In the genomic region with DNA sequence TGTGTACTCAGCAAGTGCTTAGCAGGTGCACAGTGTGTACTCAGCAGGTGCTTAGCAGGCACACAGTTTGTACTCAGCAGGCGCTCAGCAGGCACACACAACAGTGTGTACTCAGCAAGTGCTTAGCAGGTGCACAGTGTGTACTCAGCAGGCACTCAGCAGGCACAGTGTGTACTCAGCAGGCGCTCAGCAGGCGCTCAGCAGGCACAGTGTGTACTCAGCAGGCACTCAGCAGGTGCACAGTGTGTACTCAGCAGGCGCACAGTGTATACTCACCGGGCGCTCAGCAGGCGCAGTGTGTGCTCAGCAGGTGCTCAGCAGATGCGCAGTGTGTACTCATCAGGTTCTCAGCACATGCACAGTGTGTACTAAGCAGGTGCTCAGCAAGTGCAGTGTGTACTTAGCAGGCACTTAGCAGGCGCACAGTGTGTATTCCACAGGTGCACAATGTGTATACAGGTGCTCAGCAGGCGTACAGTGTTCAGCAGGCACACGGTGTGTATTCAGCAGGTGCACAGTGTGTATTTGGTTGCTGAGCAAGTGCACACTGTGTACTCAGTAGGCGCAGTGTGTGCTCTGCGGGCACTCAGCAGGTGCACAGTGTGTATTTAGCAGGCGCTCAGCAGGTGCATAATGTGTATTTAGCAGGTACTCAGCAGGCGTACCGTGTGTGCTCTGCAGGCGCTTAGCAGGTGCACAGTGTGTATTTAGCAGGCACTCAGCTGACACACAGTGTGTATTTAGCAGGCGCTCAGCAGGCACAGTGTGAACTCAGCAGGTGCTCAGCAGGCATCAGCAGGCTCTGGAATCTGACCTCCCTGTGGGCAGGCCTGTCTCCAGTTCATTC, we compare ENCODE assay signal across 1 cellular context.
TF ChIP-seq lines count a peak whose summit lies in the region.

No MANE protein-coding gene starts in this region.

TF ChIP-seq in HEK293, 187 proteins besides CTCF, POLR2A, EP300 and RAD21 (continued from another document):
- TF ChIP-seq WT1 (tag by site-specific recombination; IDR thresholded peaks at IDR 0.05) (peak; percentile 29; the same call in 1 of the 2 replicates), ZNF19 (tag by site-specific recombination; IDR thresholded peaks at IDR 0.05; ENCODE audit: low read depth) (no peak), ZSCAN30 (tag by site-specific recombination; IDR thresholded peaks at IDR 0.05) (0 out of 2 replicates have a peak, but pooled peaks have one; percentile 20), ZNF423 (tag by site-specific recombination; IDR thresholded peaks at IDR 0.05) (peak; percentile 52; the same call in 1 of the 2 replicates), ZIC2 (tag by site-specific recombination; IDR thresholded peaks at IDR 0.05) (peak; percentile 100), SCRT1 (tag by site-specific recombination; IDR thresholded peaks at IDR 0.05; ENCODE audit: borderline replicate concordance) (peak; percentile 90), OVOL3 (tag by site-specific recombination; IDR thresholded peaks at IDR 0.05) (no peak), FEZF1 (tag by site-specific recombination; IDR thresholded peaks at IDR 0.05) (peak; percentile 62), TRIM28 (IDR thresholded peaks at IDR 0.05; ENCODE audit: borderline replicate concordance, low read length) (peak; percentile 75; the same call in 1 of the 2 replicates), SP7 (tag by site-specific recombination; IDR thresholded peaks at IDR 0.05) (0 out of 2 replicates have a peak, but pooled peaks have one; percentile 21), ZNF600 (tag by site-specific recombination; IDR thresholded peaks at IDR 0.05) (peak; percentile 76), IKZF3 (tag by site-specific recombination; IDR thresholded peaks at IDR 0.05) (peak; percentile 74), ZNF23 (tag by site-specific recombination; IDR thresholded peaks at IDR 0.05; ENCODE audit: borderline replicate concordance) (no peak)
